Comparison of ENCODE assay signal across 1 cellular context in genomic region chr10:102593804-102594079, GRCh38.
TF ChIP-seq lines count a peak whose summit lies in the region.

No MANE protein-coding gene starts in this region.

TF ChIP-seq in HCT116, 20 proteins besides CTCF, POLR2A, EP300 and RAD21 (continued from another document):
- TF ChIP-seq, protein P1, sequence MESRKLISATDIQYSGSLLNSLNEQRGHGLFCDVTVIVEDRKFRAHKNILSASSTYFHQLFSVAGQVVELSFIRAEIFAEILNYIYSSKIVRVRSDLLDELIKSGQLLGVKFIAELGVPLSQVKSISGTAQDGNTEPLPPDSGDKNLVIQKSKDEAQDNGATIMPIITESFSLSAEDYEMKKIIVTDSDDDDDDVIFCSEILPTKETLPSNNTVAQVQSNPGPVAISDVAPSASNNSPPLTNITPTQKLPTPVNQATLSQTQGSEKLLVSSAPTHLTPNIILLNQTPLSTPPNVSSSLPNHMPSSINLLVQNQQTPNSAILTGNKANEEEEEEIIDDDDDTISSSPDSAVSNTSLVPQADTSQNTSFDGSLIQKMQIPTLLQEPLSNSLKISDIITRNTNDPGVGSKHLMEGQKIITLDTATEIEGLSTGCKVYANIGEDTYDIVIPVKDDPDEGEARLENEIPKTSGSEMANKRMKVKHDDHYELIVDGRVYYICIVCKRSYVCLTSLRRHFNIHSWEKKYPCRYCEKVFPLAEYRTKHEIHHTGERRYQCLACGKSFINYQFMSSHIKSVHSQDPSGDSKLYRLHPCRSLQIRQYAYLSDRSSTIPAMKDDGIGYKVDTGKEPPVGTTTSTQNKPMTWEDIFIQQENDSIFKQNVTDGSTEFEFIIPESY (IDR thresholded peaks at IDR 0.05; ENCODE audit: extremely low read depth, insufficient replicate concordance, low read length) = no peak
- TF ChIP-seq CEBPB (IDR thresholded peaks at IDR 0.05; ENCODE audit: low read depth) = no peak
- no peak for TF ChIP-seq ELF1 (IDR thresholded peaks at IDR 0.05; ENCODE audit: borderline replicate concordance, low read depth)
- TF ChIP-seq POLR2AphosphoS5 (IDR thresholded peaks at IDR 0.05; ENCODE audit: low read depth, low read length) = no peak
- no peak for TF ChIP-seq FOSL1 (IDR thresholded peaks at IDR 0.05; ENCODE audit: low read depth)
- no peak for TF ChIP-seq ZNF274 (IDR thresholded peaks at IDR 0.05; ENCODE audit: low read depth, low read length)
- TF ChIP-seq ZFX (IDR thresholded peaks at IDR 0.05) = no peak
- no peak for TF ChIP-seq EGR1 (IDR thresholded peaks at IDR 0.05; ENCODE audit: low read depth)
- TF ChIP-seq SIN3A (IDR thresholded peaks at IDR 0.05; ENCODE audit: low read depth) = no peak
- TF ChIP-seq EZH2 (IDR thresholded peaks at IDR 0.05) = no peak
